Comparison of ENCODE assay signal across 36 cellular contexts in genomic region chrX:52220936-52221335, GRCh38. TPM values are rescaled to one million over a fixed set of nuclear protein-coding genes. Genes with fewer than 3 reads are reported as not detected.
"Had no signal": no experiment of that assay in that cellular context is flagged by ENCODE, and none has a peak within 500 bp of the region (broad histone marks: within the 10 kb centered on the region; RNA-seq: fewer than 3 reads in every experiment).

No MANE protein-coding gene starts in this region.

- H3K27ac Mint-ChIP-seq: activated B cell treated with CpG ODN at 0.5 μM for 24 hours; activated CD4-positive, alpha-beta memory T cell treated with anti-CD3 and anti-CD28 coated beads for 36 hours; activated CD4-positive, alpha-beta T cell treated with anti-CD3 and anti-CD28 coated beads, Interleukin-2, amount 10 ng/mL, durations not matched to agents 24 days and 14 days; activated CD8-positive, alpha-beta T cell treated with anti-CD3 and anti-CD28 coated beads for 36 hours; activated naive CD4-positive, alpha-beta T cell treated with anti-CD3 and anti-CD28 coated beads, Interleukin-2, amount 10 ng/mL, durations not matched to agents 7 days and 5 days; activated naive CD4-positive, alpha-beta T cell treated with anti-CD3 and anti-CD28 coated beads, Interleukin-2, amount 50 U/mL, for 24 hours; activated naive CD8-positive, alpha-beta T cell; activated naive CD8-positive, alpha-beta T cell treated with anti-CD3 and anti-CD28 coated beads, Interleukin-2, amount 10 ng/mL, durations not matched to agents 7 days and 5 days; activated naive CD8-positive, alpha-beta T cell treated with anti-CD3 and anti-CD28 coated beads, Interleukin-2, amount 50 U/mL, for 24 hours; activated T-cell treated with anti-CD3 and anti-CD28 coated beads, Interleukin-2, amount 50 U/mL, for 72 hours; activated T-helper 2 cell treated with anti-CD3 and anti-CD28 coated beads, Interferon-gamma antibody, Interleukin-2, Interleukin-4, amounts not matched to agents 10 μg/mL and 5 μg/mL and 100 μg/mL, durations not matched to agents 14 hours and 24 hours and 36 hours; T-helper 1 cell treated with Interleukin-12 subunit alpha and Interleukin-12 subunit beta and Interleukin-4 antibody, amounts not matched to agents 30 μg/mL and 1 μg/mL, for 36 hours; T-helper 2 cell treated with Interferon-gamma antibody and Interleukin-4, amounts not matched to agents 5 μg/mL and 100 μg/mL, for 36 hours had no signal

- H3K27me3 ChIP-seq: ascending aorta, body of pancreas, brain microvascular endothelial cell had no signal

- H3K4me1 Mint-ChIP-seq: activated B cell treated with CpG ODN at 0.5 μM for 24 hours; activated CD4-positive, alpha-beta T cell treated with anti-CD3 and anti-CD28 coated beads, Interleukin-2, amount 10 ng/mL, durations not matched to agents 24 days and 14 days; activated naive CD4-positive, alpha-beta T cell treated with anti-CD3 and anti-CD28 coated beads, Interleukin-2, amount 10 ng/mL, durations not matched to agents 7 days and 5 days; activated naive CD4-positive, alpha-beta T cell treated with anti-CD3 and anti-CD28 coated beads, Interleukin-2, amount 50 U/mL, for 24 hours; activated naive CD8-positive, alpha-beta T cell treated with anti-CD3 and anti-CD28 coated beads, Interleukin-2, amount 10 ng/mL, durations not matched to agents 7 days and 5 days; activated naive CD8-positive, alpha-beta T cell treated with anti-CD3 and anti-CD28 coated beads, Interleukin-2, amount 50 U/mL, for 24 hours had no signal

- H3K27me3 Mint-ChIP-seq: activated CD4-positive, alpha-beta T cell treated with anti-CD3 and anti-CD28 coated beads, Interleukin-2, amount 10 ng/mL, durations not matched to agents 24 days and 14 days; activated CD8-positive, alpha-beta T cell treated with anti-CD3 and anti-CD28 coated beads for 36 hours; activated naive CD4-positive, alpha-beta T cell treated with anti-CD3 and anti-CD28 coated beads, Interleukin-2, amount 10 ng/mL, durations not matched to agents 7 days and 5 days; activated naive CD8-positive, alpha-beta T cell treated with anti-CD3 and anti-CD28 coated beads, Interleukin-2, amount 50 U/mL, for 24 hours had no signal

- H3K9me3 Mint-ChIP-seq: activated CD4-positive, alpha-beta memory T cell treated with anti-CD3 and anti-CD28 coated beads for 36 hours; activated CD4-positive, alpha-beta T cell treated with anti-CD3 and anti-CD28 coated beads, Interleukin-2, amount 10 ng/mL, durations not matched to agents 24 days and 14 days; activated naive CD4-positive, alpha-beta T cell treated with anti-CD3 and anti-CD28 coated beads, Interleukin-2, amount 10 ng/mL, durations not matched to agents 7 days and 5 days; activated naive CD8-positive, alpha-beta T cell treated with anti-CD3 and anti-CD28 coated beads, Interleukin-2, amount 10 ng/mL, durations not matched to agents 7 days and 5 days; activated naive CD8-positive, alpha-beta T cell treated with anti-CD3 and anti-CD28 coated beads, Interleukin-2, amount 50 U/mL, for 24 hours; activated T-helper 2 cell treated with anti-CD3 and anti-CD28 coated beads, Interferon-gamma antibody, Interleukin-2, Interleukin-4, amounts not matched to agents 10 μg/mL and 5 μg/mL and 100 μg/mL, durations not matched to agents 14 hours and 24 hours and 36 hours; T-helper 1 cell treated with Interleukin-12 subunit alpha and Interleukin-12 subunit beta and Interleukin-4 antibody, amounts not matched to agents 30 μg/mL and 1 μg/mL, for 36 hours; T-helper 2 cell treated with Interferon-gamma antibody and Interleukin-4, amounts not matched to agents 5 μg/mL and 100 μg/mL, for 36 hours had no signal

- DNase-seq: activated B cell treated with CpG ODN at 0.5 μM for 24 hours; activated CD4-positive, alpha-beta memory T cell treated with anti-CD3 and anti-CD28 coated beads for 36 hours; activated CD4-positive, alpha-beta T cell treated with anti-CD3 and anti-CD28 coated beads for 4 hours; activated CD4-positive, alpha-beta T cell treated with anti-CD3 and anti-CD28 coated beads, Interleukin-2, amount 10 ng/mL, durations not matched to agents 24 days and 14 days; activated CD4-positive, alpha-beta T cell treated with anti-CD3 and anti-CD28 coated beads, Interleukin-2, amount 50 U/mL, for 1 hour; activated CD4-positive, alpha-beta T cell treated with anti-CD3 and anti-CD28 coated beads, Interleukin-2, amount 50 U/mL, for 4 hours; activated CD4-positive, CD25-positive, alpha-beta regulatory T cell treated with anti-CD3 and anti-CD28 coated beads, Interleukin-2, amount 50 U/mL, for 72 hours; activated CD8-positive, alpha-beta memory T cell treated with anti-CD3 and anti-CD28 coated beads, Interleukin-2, amount 50 U/mL, for 4 hours; activated CD8-positive, alpha-beta T cell treated with anti-CD3 and anti-CD28 coated beads for 36 hours; activated effector memory CD4-positive, alpha-beta T cell treated with Interleukin-2 at 50 U/mL for 16 hours; activated gamma-delta T cell; activated naive CD4-positive, alpha-beta T cell treated with anti-CD3 and anti-CD28 coated beads, Interleukin-2, amount 10 ng/mL, durations not matched to agents 7 days and 5 days; activated naive CD4-positive, alpha-beta T cell treated with Interleukin-2 at 50 U/mL for 16 hours; activated naive CD8-positive, alpha-beta T cell treated with anti-CD3 and anti-CD28 coated beads, Interleukin-2, amount 10 ng/mL, durations not matched to agents 7 days and 5 days; activated naive CD8-positive, alpha-beta T cell treated with anti-CD3 and anti-CD28 coated beads, Interleukin-2, amount 50 U/mL, for 24 hours; activated T-cell treated with anti-CD3 and anti-CD28 coated beads for 4 hours; activated T-cell treated with anti-CD3 and anti-CD28 coated beads, Interleukin-2, amount 50 U/mL, for 1 hour; activated T-cell treated with anti-CD3 and anti-CD28 coated beads, Interleukin-2, amount 50 U/mL, for 4 hours; activated T-cell treated with anti-CD3 and anti-CD28 coated beads, Interleukin-2, amount 50 U/mL, for 72 hours; amygdala; anterior cingulate cortex; body of pancreas; brain microvascular endothelial cell; central memory CD4-positive, alpha-beta T cell; T-helper 1 cell; T-helper 2 cell; T-helper 9 cell had no signal

- H3K9me3 ChIP-seq: ascending aorta, body of pancreas had no signal

- ATAC-seq: activated CD8-positive, alpha-beta T cell treated with anti-CD3 and anti-CD28 coated beads for 36 hours; activated naive CD8-positive, alpha-beta T cell treated with anti-CD3 and anti-CD28 coated beads, Interleukin-2, amount 50 U/mL, for 24 hours; activated T-cell treated with anti-CD3 and anti-CD28 coated beads, Interleukin-2, amount 50 U/mL, for 4 hours; activated T-cell treated with anti-CD3 and anti-CD28 coated beads, Interleukin-2, amount 50 U/mL, for 72 hours; body of pancreas had no signal

- H3K36me3 ChIP-seq: ascending aorta, brain microvascular endothelial cell, breast epithelium had no signal

- FAIRE-seq: TTC549 had no signal

- H3K36me3 Mint-ChIP-seq: activated CD4-positive, alpha-beta memory T cell treated with anti-CD3 and anti-CD28 coated beads for 36 hours; activated naive CD4-positive, alpha-beta T cell treated with anti-CD3 and anti-CD28 coated beads, Interleukin-2, amount 10 ng/mL, durations not matched to agents 7 days and 5 days; activated naive CD8-positive, alpha-beta T cell treated with anti-CD3 and anti-CD28 coated beads, Interleukin-2, amount 10 ng/mL, durations not matched to agents 7 days and 5 days had no signal

- H3K4me1 ChIP-seq: ascending aorta, body of pancreas, breast epithelium had no signal

- H3K27ac ChIP-seq: ascending aorta, body of pancreas, brain microvascular endothelial cell, breast epithelium, VCaP had no signal

- H3K4me3 Mint-ChIP-seq: activated B cell treated with CpG ODN at 0.5 μM for 24 hours; activated CD4-positive, alpha-beta memory T cell treated with anti-CD3 and anti-CD28 coated beads for 36 hours; activated CD4-positive, alpha-beta T cell treated with anti-CD3 and anti-CD28 coated beads, Interleukin-2, amount 10 ng/mL, durations not matched to agents 24 days and 14 days; activated CD8-positive, alpha-beta T cell treated with anti-CD3 and anti-CD28 coated beads for 36 hours; activated naive CD4-positive, alpha-beta T cell treated with anti-CD3 and anti-CD28 coated beads, Interleukin-2, amount 10 ng/mL, durations not matched to agents 7 days and 5 days; activated naive CD4-positive, alpha-beta T cell treated with anti-CD3 and anti-CD28 coated beads, Interleukin-2, amount 50 U/mL, for 24 hours; activated naive CD8-positive, alpha-beta T cell; activated naive CD8-positive, alpha-beta T cell treated with anti-CD3 and anti-CD28 coated beads, Interleukin-2, amount 10 ng/mL, durations not matched to agents 7 days and 5 days; activated naive CD8-positive, alpha-beta T cell treated with anti-CD3 and anti-CD28 coated beads, Interleukin-2, amount 50 U/mL, for 24 hours; activated T-cell treated with anti-CD3 and anti-CD28 coated beads, Interleukin-2, amount 50 U/mL, for 4 hours; activated T-cell treated with anti-CD3 and anti-CD28 coated beads, Interleukin-2, amount 50 U/mL, for 72 hours; T-helper 1 cell treated with Interleukin-12 subunit alpha and Interleukin-12 subunit beta and Interleukin-4 antibody, amounts not matched to agents 30 μg/mL and 1 μg/mL, for 36 hours; T-helper 2 cell treated with Interferon-gamma antibody and Interleukin-4, amounts not matched to agents 5 μg/mL and 100 μg/mL, for 36 hours had no signal

- H3K4me3 ChIP-seq: ascending aorta, body of pancreas, breast epithelium had no signal

RNA-seq across cellular contexts. Expression of gene MAGED4, which starts 36.2 kb away (rescaled TPM):
- total RNA-seq: activated CD4-positive, alpha-beta T cell treated with anti-CD3 and anti-CD28 coated beads, Interleukin-2, amount 10 ng/mL, durations not matched to agents 24 days and 14 days; activated T-helper 2 cell treated with anti-CD3 and anti-CD28 coated beads, Interferon-gamma antibody, Interleukin-2, Interleukin-4, amounts not matched to agents 10 μg/mL and 5 μg/mL and 100 μg/mL, durations not matched to agents 14 hours and 24 hours and 36 hours had no signal
